In genomic region chr6:159989882-159990480, GRCh38 we compare ENCODE assay signal across 8 cellular contexts. TPM values are rescaled to one million over a fixed set of nuclear protein-coding genes. Genes with fewer than 3 reads are reported as not detected.
DNase-seq lines count a peak whose midpoint lies in the region; ATAC-seq and TF ChIP-seq lines count a peak whose summit lies in the region.

No MANE protein-coding gene starts in this region.

- peak overlapping the region; percentile 12; the same call in 1 of the 2 replicates for H3K4me3 ChIP-seq in GM08714 (ENCODE audit: low read length)
- no peak overlapping the region for H3K4me3 ChIP-seq in fibroblast of lung (replicated peaks in 1 of 4; ENCODE audit: control extremely low read depth in 1 of 4, insufficient read depth in 1 of 4, low read depth in 3 of 4, low read length in 4 of 4)
- H3K4me3 ChIP-seq in H7 (ENCODE audit: insufficient read depth, low read depth, low read length): no peak overlapping the region

- peak overlapping the region; percentile 27 for H3K27ac ChIP-seq in fibroblast of lung (ENCODE audit: insufficient read depth, low read length)

- peaks cover 2% of the 10 kb centered on the region for H4K20me1 ChIP-seq in fibroblast of lung (ENCODE audit: control insufficient read depth, extremely low read depth, insufficient read depth, low read length)

- DNase-seq in Kasumi-1 (lab: John Stamatoyannopoulos, UW) (peak; percentile 40 to 53), fibroblast of lung (ENCODE audit: low read depth in 2 of 2) (peak in 1 of 2 donors; percentile 79), NCI-H2227 (lab: John Stamatoyannopoulos, UW; ENCODE audit: unreplicated experiment) (no peak), H7 (no peak), NCI-H187 (lab: John Stamatoyannopoulos, UW) (no peak), 8988T (no peak)

- H3K36me3 ChIP-seq in fibroblast of lung (ENCODE audit: control insufficient read depth, insufficient read depth, low read length): peaks cover 2% of the 10 kb centered on the region
- H3K36me3 ChIP-seq in H7 (replicated peaks; ENCODE audit: control insufficient read depth, insufficient read depth, low read length): no peaks in the 10 kb centered on the region

- no peak overlapping the region for H2AFZ ChIP-seq in fibroblast of lung (ENCODE audit: low read length)

- ATAC-seq in GM21717 (IDR thresholded peaks at IDR 0.05; ENCODE audit: unreplicated experiment): peak; percentile 90

- peaks cover 5% of the 10 kb centered on the region for H3K4me1 ChIP-seq in fibroblast of lung (ENCODE audit: control insufficient read depth, extremely low read depth, insufficient read depth, low read length)

- no peaks in the 10 kb centered on the region for H3K9me3 ChIP-seq in fibroblast of lung (ENCODE audit: control insufficient read depth, insufficient read depth, low read depth, low read length)

- H3K4me2 ChIP-seq in fibroblast of lung (ENCODE audit: extremely low read depth, insufficient read depth, low read length): no peak overlapping the region

- H3K27me3 ChIP-seq in fibroblast of lung (ENCODE audit: control insufficient read depth, insufficient read depth, low read length) (no peaks in the 10 kb centered on the region), H7 (ENCODE audit: control insufficient read depth, insufficient read depth, low read length) (no peaks in the 10 kb centered on the region)

- H3K9ac ChIP-seq in fibroblast of lung (ENCODE audit: insufficient read depth, low read length): no peak overlapping the region

- H3K79me2 ChIP-seq in fibroblast of lung (ENCODE audit: control insufficient read depth, insufficient read depth, low read length): peaks cover 75% of the 10 kb centered on the region

- TF ChIP-seq CTCF in fibroblast of lung (conservative IDR thresholded peaks at IDR 0.05 in 1 of 2, IDR thresholded peaks at IDR 0.05 in 1 of 2; ENCODE audit: low read depth in 1 of 2, low read length in 2 of 2): no peak

RNA-seq across cellular contexts. Expression of gene IGF2R, which starts 21.1 kb away (rescaled TPM):
- total RNA-seq in fibroblast of lung: 233 and 300 TPM in 2 replicates
- polyA plus RNA-seq in fibroblast of lung: 37.6 and 48.5 TPM in 2 replicates
- 74.0 and 84.4 TPM in 2 replicates for polyA plus RNA-seq in fibroblast of lung (2012)
- polyA minus RNA-seq in fibroblast of lung (ENCODE audit: low replicate concordance): 166 and 254 TPM in 2 replicates
- 27.9 and 29.4 TPM in 2 replicates for total RNA-seq in H7 (2014; rRNA removed; shearing (Covaris generic))

Comparison
In these comparisons a context has a peak if more than half of its experiments do, and no peak if none do; other contexts are left out.
1. DNase-seq: peak in Kasumi-1 (2 of 2); none in NCI-H2227 (single experiment), H7 (single experiment), NCI-H187 (0 of 2) and 8988T (single experiment).